ENCODE assay signal across 1 cellular context in genomic region chr1:25701030-25701785, GRCh38.
TF ChIP-seq lines count a peak whose summit lies in the region.

No MANE protein-coding gene starts in this region.

TF ChIP-seq in IMR-90, 13 proteins besides CTCF, POLR2A, EP300 and RAD21:
- TF ChIP-seq BHLHE40 (IDR thresholded peaks at IDR 0.05; ENCODE audit: low read depth, low read length) (no peak), CHD1 (IDR thresholded peaks at IDR 0.05; ENCODE audit: low read depth, low read length) (no peak), RCOR1 (IDR thresholded peaks at IDR 0.05; ENCODE audit: insufficient replicate concordance, low read length) (no peak), RFX5 (IDR thresholded peaks at IDR 0.05; ENCODE audit: low read depth, low read length) (no peak), USF2 (IDR thresholded peaks at IDR 0.05; ENCODE audit: low read depth, low read length) (no peak), MAFK (IDR thresholded peaks at IDR 0.05; ENCODE audit: low read depth, low read length) (no peak), NFE2L2 (IDR thresholded peaks at IDR 0.05; ENCODE audit: low read depth, low read length) (no peak), SMC3 (IDR thresholded peaks at IDR 0.05; ENCODE audit: low read depth, low read length) (no peak), CEBPB (IDR thresholded peaks at IDR 0.05; ENCODE audit: low read depth, low read length) (no peak), MXI1 (IDR thresholded peaks at IDR 0.05; ENCODE audit: borderline replicate concordance, low read depth, low read length) (no peak), FOS (IDR thresholded peaks at IDR 0.05; ENCODE audit: low read depth, low read length) (no peak), MAZ (IDR thresholded peaks at IDR 0.05; ENCODE audit: borderline replicate concordance, low read depth, low read length) (no peak)
- TF ChIP-seq, protein P1, sequence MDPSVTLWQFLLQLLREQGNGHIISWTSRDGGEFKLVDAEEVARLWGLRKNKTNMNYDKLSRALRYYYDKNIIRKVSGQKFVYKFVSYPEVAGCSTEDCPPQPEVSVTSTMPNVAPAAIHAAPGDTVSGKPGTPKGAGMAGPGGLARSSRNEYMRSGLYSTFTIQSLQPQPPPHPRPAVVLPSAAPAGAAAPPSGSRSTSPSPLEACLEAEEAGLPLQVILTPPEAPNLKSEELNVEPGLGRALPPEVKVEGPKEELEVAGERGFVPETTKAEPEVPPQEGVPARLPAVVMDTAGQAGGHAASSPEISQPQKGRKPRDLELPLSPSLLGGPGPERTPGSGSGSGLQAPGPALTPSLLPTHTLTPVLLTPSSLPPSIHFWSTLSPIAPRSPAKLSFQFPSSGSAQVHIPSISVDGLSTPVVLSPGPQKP (IDR thresholded peaks at IDR 0.05; ENCODE audit: borderline replicate concordance, low read depth, low read length): no peak
TF ChIP-seq in IMR-90: peak in this region for 0.
